In genomic region chr15:52568569-52569243, GRCh38 we compare ENCODE assay signal across 1 cellular context.
TF ChIP-seq lines count a peak whose summit lies in the region.

A gene with protein sequence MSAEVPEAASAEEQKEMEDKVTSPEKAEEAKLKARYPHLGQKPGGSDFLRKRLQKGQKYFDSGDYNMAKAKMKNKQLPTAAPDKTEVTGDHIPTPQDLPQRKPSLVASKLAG (minus strand): TSS chr15:52569030. CDS start chr15:52568892, 138 bp downstream.

TF ChIP-seq in GM12878, 131 proteins besides CTCF, POLR2A, EP300 and RAD21 (continued from another document and continues in another):
- TF ChIP-seq, protein P1, sequence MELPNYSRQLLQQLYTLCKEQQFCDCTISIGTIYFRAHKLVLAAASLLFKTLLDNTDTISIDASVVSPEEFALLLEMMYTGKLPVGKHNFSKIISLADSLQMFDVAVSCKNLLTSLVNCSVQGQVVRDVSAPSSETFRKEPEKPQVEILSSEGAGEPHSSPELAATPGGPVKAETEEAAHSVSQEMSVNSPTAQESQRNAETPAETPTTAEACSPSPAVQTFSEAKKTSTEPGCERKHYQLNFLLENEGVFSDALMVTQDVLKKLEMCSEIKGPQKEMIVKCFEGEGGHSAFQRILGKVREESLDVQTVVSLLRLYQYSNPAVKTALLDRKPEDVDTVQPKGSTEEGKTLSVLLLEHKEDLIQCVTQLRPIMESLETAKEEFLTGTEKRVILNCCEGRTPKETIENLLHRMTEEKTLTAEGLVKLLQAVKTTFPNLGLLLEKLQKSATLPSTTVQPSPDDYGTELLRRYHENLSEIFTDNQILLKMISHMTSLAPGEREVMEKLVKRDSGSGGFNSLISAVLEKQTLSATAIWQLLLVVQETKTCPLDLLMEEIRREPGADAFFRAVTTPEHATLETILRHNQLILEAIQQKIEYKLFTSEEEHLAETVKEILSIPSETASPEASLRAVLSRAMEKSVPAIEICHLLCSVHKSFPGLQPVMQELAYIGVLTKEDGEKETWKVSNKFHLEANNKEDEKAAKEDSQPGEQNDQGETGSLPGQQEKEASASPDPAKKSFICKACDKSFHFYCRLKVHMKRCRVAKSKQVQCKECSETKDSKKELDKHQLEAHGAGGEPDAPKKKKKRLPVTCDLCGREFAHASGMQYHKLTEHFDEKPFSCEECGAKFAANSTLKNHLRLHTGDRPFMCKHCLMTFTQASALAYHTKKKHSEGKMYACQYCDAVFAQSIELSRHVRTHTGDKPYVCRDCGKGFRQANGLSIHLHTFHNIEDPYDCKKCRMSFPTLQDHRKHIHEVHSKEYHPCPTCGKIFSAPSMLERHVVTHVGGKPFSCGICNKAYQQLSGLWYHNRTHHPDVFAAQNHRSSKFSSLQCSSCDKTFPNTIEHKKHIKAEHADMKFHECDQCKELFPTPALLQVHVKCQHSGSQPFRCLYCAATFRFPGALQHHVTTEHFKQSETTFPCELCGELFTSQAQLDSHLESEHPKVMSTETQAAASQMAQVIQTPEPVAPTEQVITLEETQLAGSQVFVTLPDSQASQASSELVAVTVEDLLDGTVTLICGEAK (IDR thresholded peaks at IDR 0.05; ENCODE audit: borderline replicate concordance), result peak; percentile 91
- TF ChIP-seq, protein P2, sequence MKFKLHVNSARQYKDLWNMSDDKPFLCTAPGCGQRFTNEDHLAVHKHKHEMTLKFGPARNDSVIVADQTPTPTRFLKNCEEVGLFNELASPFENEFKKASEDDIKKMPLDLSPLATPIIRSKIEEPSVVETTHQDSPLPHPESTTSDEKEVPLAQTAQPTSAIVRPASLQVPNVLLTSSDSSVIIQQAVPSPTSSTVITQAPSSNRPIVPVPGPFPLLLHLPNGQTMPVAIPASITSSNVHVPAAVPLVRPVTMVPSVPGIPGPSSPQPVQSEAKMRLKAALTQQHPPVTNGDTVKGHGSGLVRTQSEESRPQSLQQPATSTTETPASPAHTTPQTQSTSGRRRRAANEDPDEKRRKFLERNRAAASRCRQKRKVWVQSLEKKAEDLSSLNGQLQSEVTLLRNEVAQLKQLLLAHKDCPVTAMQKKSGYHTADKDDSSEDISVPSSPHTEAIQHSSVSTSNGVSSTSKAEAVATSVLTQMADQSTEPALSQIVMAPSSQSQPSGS (IDR thresholded peaks at IDR 0.05; ENCODE audit: low read length), result no peak
- peak; percentile 86 for TF ChIP-seq RUNX3 (IDR thresholded peaks at IDR 0.05; ENCODE audit: low read length)
- TF ChIP-seq NFYA (IDR thresholded peaks at IDR 0.05; ENCODE audit: borderline replicate concordance, low read depth, low read length), result no peak
- no peak for TF ChIP-seq STAT1 (conservative IDR thresholded peaks at IDR 0.05)
- peak; percentile 92 for TF ChIP-seq LARP7 (IDR thresholded peaks at IDR 0.05)
- TF ChIP-seq PAX5 (IDR thresholded peaks at IDR 0.05; ENCODE audit: borderline replicate concordance, low read depth, low read length), result peak; percentile 87
- TF ChIP-seq ESRRA (IDR thresholded peaks at IDR 0.05; ENCODE audit: low read length), result peak; percentile 38; the same call in 1 of the 2 replicates
- TF ChIP-seq NKRF (conservative IDR thresholded peaks at IDR 0.05), result peak; percentile 85
- no peak for TF ChIP-seq STAT3 (IDR thresholded peaks at IDR 0.05; ENCODE audit: low read depth, low read length)
- TF ChIP-seq WRNIP1 (IDR thresholded peaks at IDR 0.05; ENCODE audit: borderline replicate concordance, low read depth, low read length), result no peak
- peak; percentile 50; the same call in 1 of the 2 replicates for TF ChIP-seq SMAD5 (IDR thresholded peaks at IDR 0.05; ENCODE audit: low read depth)
- 0 out of 2 replicates have a peak, but pooled peaks have one; percentile 53 for TF ChIP-seq MEF2A (IDR thresholded peaks at IDR 0.05; ENCODE audit: insufficient read depth, low read depth, low read length)
- 0 out of 2 replicates have a peak, but pooled peaks have one; percentile 20 for TF ChIP-seq IRF4 (IDR thresholded peaks at IDR 0.05; ENCODE audit: low read depth, low read length)
- TF ChIP-seq TAF1 (IDR thresholded peaks at IDR 0.05; ENCODE audit: borderline replicate concordance, low read depth, low read length), result peak; percentile 68; the same call in 1 of the 2 replicates
- TF ChIP-seq CHD2 (IDR thresholded peaks at IDR 0.05; ENCODE audit: borderline replicate concordance, low read depth, low read length), result no peak
- peak; percentile 91; the same call in 1 of the 2 replicates for TF ChIP-seq NFXL1 (IDR thresholded peaks at IDR 0.05; ENCODE audit: borderline replicate concordance)
- TF ChIP-seq YBX1 (IDR thresholded peaks at IDR 0.05), result no peak
- 0 out of 2 replicates have a peak, but pooled peaks have one; percentile 58 for TF ChIP-seq TARDBP (IDR thresholded peaks at IDR 0.05; ENCODE audit: borderline replicate concordance)
- no peak for TF ChIP-seq ZBTB4 (CRISPR knock-in tag; IDR thresholded peaks at IDR 0.05)
- TF ChIP-seq, protein P3, sequence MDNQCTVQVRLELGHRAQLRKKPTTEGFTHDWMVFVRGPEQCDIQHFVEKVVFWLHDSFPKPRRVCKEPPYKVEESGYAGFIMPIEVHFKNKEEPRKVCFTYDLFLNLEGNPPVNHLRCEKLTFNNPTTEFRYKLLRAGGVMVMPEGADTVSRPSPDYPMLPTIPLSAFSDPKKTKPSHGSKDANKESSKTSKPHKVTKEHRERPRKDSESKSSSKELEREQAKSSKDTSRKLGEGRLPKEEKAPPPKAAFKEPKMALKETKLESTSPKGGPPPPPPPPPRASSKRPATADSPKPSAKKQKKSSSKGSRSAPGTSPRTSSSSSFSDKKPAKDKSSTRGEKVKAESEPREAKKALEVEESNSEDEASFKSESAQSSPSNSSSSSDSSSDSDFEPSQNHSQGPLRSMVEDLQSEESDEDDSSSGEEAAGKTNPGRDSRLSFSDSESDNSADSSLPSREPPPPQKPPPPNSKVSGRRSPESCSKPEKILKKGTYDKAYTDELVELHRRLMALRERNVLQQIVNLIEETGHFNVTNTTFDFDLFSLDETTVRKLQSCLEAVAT (IDR thresholded peaks at IDR 0.05), result no peak
- TF ChIP-seq BACH1 (IDR thresholded peaks at IDR 0.05; ENCODE audit: borderline replicate concordance), result no peak; the same call in none of the 2 replicates
- TF ChIP-seq RBBP5 (conservative IDR thresholded peaks at IDR 0.05), result no peak
- TF ChIP-seq SIX5 (IDR thresholded peaks at IDR 0.05; ENCODE audit: low read depth, low read length, severe bottlenecking), result peak; percentile 88
- no peak for TF ChIP-seq ASH2L (IDR thresholded peaks at IDR 0.05; ENCODE audit: borderline replicate concordance, low read depth)
- no peak for TF ChIP-seq IRF5 (IDR thresholded peaks at IDR 0.05; ENCODE audit: borderline replicate concordance)
- no peak for TF ChIP-seq ZNF622 (IDR thresholded peaks at IDR 0.05)
- TF ChIP-seq SREBF2 (IDR thresholded peaks at IDR 0.05; ENCODE audit: low read length), result no peak
- TF ChIP-seq POLR2AphosphoS5 (IDR thresholded peaks at IDR 0.05; ENCODE audit: low read length), result peak; percentile 75
- no peak for TF ChIP-seq CHD1 (IDR thresholded peaks at IDR 0.05; ENCODE audit: low read depth, low read length)
- peak; percentile 69; the same call in 1 of the 2 replicates for TF ChIP-seq ZNF24 (IDR thresholded peaks at IDR 0.05)
- TF ChIP-seq, protein P4, sequence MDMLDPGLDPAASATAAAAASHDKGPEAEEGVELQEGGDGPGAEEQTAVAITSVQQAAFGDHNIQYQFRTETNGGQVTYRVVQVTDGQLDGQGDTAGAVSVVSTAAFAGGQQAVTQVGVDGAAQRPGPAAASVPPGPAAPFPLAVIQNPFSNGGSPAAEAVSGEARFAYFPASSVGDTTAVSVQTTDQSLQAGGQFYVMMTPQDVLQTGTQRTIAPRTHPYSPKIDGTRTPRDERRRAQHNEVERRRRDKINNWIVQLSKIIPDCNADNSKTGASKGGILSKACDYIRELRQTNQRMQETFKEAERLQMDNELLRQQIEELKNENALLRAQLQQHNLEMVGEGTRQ (IDR thresholded peaks at IDR 0.05; ENCODE audit: borderline replicate concordance, low read depth, low read length), result no peak
- TF ChIP-seq RELA (IDR thresholded peaks at IDR 0.05; ENCODE audit: borderline replicate concordance, partially characterized antibody), result peak; percentile 27
- peak; percentile 24; the same call in 1 of the 2 replicates for TF ChIP-seq PML (IDR thresholded peaks at IDR 0.05; ENCODE audit: low read length)
- no peak for TF ChIP-seq SKIL (IDR thresholded peaks at IDR 0.05; ENCODE audit: low read depth, poor library complexity, severe bottlenecking)
- no peak for TF ChIP-seq CHD4 (IDR thresholded peaks at IDR 0.05)
- TF ChIP-seq TCF3 (IDR thresholded peaks at IDR 0.05; ENCODE audit: borderline replicate concordance, insufficient read depth, low read depth, low read length), result 0 out of 2 replicates have a peak, but pooled peaks have one; percentile 0
- TF ChIP-seq, protein P5, sequence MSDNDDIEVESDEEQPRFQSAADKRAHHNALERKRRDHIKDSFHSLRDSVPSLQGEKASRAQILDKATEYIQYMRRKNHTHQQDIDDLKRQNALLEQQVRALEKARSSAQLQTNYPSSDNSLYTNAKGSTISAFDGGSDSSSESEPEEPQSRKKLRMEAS (IDR thresholded peaks at IDR 0.05; ENCODE audit: low read depth, low read length), result no peak; the same call in 1 of the 2 replicates
